ENCODE assay signal across 8 cellular contexts in genomic region chr6:10747251-10747972, GRCh38. TPM values are rescaled to one million over a fixed set of nuclear protein-coding genes. Genes with fewer than 3 reads are reported as not detected.
A peak's percentile ranks its signal among the peaks of the same experiment; 100 is the strongest.
DNase-seq lines count a peak whose midpoint lies in the region; ATAC-seq and TF ChIP-seq lines count a peak whose summit lies in the region.

TSS of gene TMEM14B (plus strand) at chr6:10747805. CDS start at chr6:10749246, 1,441 bp downstream.

- no peaks in the 10 kb centered on the region for H3K9me3 Mint-ChIP-seq in CD8-positive, alpha-beta T cell

- H3K9me3 ChIP-seq in CD8-positive, alpha-beta T cell (ENCODE audit: low read length): no peaks in the 10 kb centered on the region

- peak within 1 kb of the TSS; percentile 97 for H3K27ac Mint-ChIP-seq in CD8-positive, alpha-beta T cell

- no peak for TF ChIP-seq CTCF in CD8-positive, alpha-beta T cell (IDR thresholded peaks at IDR 0.05)

- peaks cover 6% of the 10 kb centered on the region for H3K36me3 ChIP-seq in CD8-positive, alpha-beta T cell (ENCODE audit: insufficient read depth, low read length)

- peak within 1 kb of the TSS; percentile 96 for H3K4me3 Mint-ChIP-seq in CD8-positive, alpha-beta T cell

- intact Hi-C loops in CD8-positive, alpha-beta T cell (cut with DNase I, micrococcal nuclease): loop anchor here (1.0 to 10.0 kb wide), 9 partner anchors 24 to 1267 kb away; partner anchors contain the start of genes C6orf52 (in 2 of the 2), PAK1IP1 (in 2 of the 2), TMEM14C (in 2 of the 2) and TMEM170B (in 2 of the 2)

- H3K4me3 ChIP-seq in CD8-positive, alpha-beta T cell (ENCODE audit: low read depth, low read length): peak within 1 kb of the TSS; percentile 79

- peaks cover 35% of the 10 kb centered on the region for H3K36me3 Mint-ChIP-seq in CD8-positive, alpha-beta T cell

- H3K27me3 Mint-ChIP-seq in CD8-positive, alpha-beta T cell (ENCODE audit: low read depth): no peaks in the 10 kb centered on the region

- CTCF ChIA-PET in CD8-positive, alpha-beta T cell (lab: Charles Lee): interaction anchor here (1.0 to 1.9 kb wide), 4 partner anchors 9 to 28 kb away, joined by 3 to 5 read pairs (median 4); no protein-coding TSS in a partner anchor

- H3K27me3 ChIP-seq in CD8-positive, alpha-beta T cell (ENCODE audit: insufficient read depth, low read length): no peaks in the 10 kb centered on the region

- H3K4me1 Mint-ChIP-seq in CD8-positive, alpha-beta T cell (ENCODE audit: low read depth): peaks cover 57% of the 10 kb centered on the region

- DNase-seq in CD8-positive, alpha-beta T cell: peak; percentile 98 to 100 (median 100)
- DNase-seq in HS-27A (ENCODE audit: low read depth) (peak; percentile 89), NK-92 (lab: John Stamatoyannopoulos, UW; ENCODE audit: unreplicated experiment) (peak; percentile 89), lung microvascular endothelial cell (ENCODE audit: low read depth in 2 of 2) (peak; percentile 97 to 98)
- DNase-seq in activated CD8-positive, alpha-beta memory T cell treated with anti-CD3 and anti-CD28 coated beads for 24 hours: peak; percentile 100
- DNase-seq in effector CD8-positive, alpha-beta T cell (lab: John Stamatoyannopoulos, UW): peak; percentile 98
- peak; percentile 99 for DNase-seq in stimulated activated CD8-positive, alpha-beta memory T cell treated with anti-CD3 and anti-CD28 coated beads, Interleukin-12 subunit alpha, Interleukin-12 subunit beta, amount 100 ng/mL, for 1 hour (ENCODE audit: low read depth)

- POLR2A ChIA-PET in CD8-positive, alpha-beta T cell (lab: Charles Lee): interaction anchor here (1.5 to 2.5 kb wide), 5 partner anchors 9 to 53 kb away, joined by 4 to 35 read pairs (median 5); partner anchors contain the start of genes C6orf52, PAK1IP1 and TMEM14C

- H3K27ac ChIP-seq in CD8-positive, alpha-beta T cell (ENCODE audit: low read depth, low read length): peak within 1 kb of the TSS; percentile 77

- peak; percentile 98 for ATAC-seq in CD8-positive, alpha-beta T cell
- ATAC-seq in GM19467 (IDR thresholded peaks at IDR 0.05; ENCODE audit: unreplicated experiment): peak; percentile 91

- peaks cover 33% of the 10 kb centered on the region for H3K4me1 ChIP-seq in CD8-positive, alpha-beta T cell (ENCODE audit: insufficient read depth, low read length)

RNA-seq across cellular contexts. Expression of gene TMEM14B, which starts in this region (rescaled TPM):
- total RNA-seq in CD8-positive, alpha-beta T cell: 10 to 100 TPM; 36.5 to 41.2 TPM
- 43.8 and 44.9 TPM in 2 replicates for total RNA-seq in lung microvascular endothelial cell

Comparison
In these comparisons a context has a peak if more than half of its experiments do, and no peak if none do; other contexts are left out.
1. Peak in every context shown above with its lines: DNase-seq, ATAC-seq, H3K4me3 ChIP-seq and H3K27ac ChIP-seq.